1 cellular context compared by ENCODE assay signal in genomic region chr12:45284096-45284901, GRCh38.
TF ChIP-seq lines count a peak whose summit lies in the region.

No MANE protein-coding gene starts in this region.

TF ChIP-seq in WTC11, 78 proteins besides CTCF, POLR2A, EP300 and RAD21 (continued from another document):
- TF ChIP-seq HMGA2 (CRISPR knock-in tag; IDR thresholded peaks at IDR 0.05) (no peak), GABPB1 (CRISPR knock-in tag; IDR thresholded peaks at IDR 0.05) (no peak), NR1H2 (CRISPR knock-in tag; IDR thresholded peaks at IDR 0.05) (no peak), ZNF232 (CRISPR knock-in tag; IDR thresholded peaks at IDR 0.05) (no peak), PRDM15 (CRISPR knock-in tag; IDR thresholded peaks at IDR 0.05) (no peak), ETV6 (CRISPR knock-in tag; IDR thresholded peaks at IDR 0.05) (no peak), TCF7 (CRISPR knock-in tag; IDR thresholded peaks at IDR 0.05; ENCODE audit: low read depth) (no peak), CREM (CRISPR knock-in tag; IDR thresholded peaks at IDR 0.05) (no peak)
